ENCODE assay signal across 9 cellular contexts in the genomic region with DNA sequence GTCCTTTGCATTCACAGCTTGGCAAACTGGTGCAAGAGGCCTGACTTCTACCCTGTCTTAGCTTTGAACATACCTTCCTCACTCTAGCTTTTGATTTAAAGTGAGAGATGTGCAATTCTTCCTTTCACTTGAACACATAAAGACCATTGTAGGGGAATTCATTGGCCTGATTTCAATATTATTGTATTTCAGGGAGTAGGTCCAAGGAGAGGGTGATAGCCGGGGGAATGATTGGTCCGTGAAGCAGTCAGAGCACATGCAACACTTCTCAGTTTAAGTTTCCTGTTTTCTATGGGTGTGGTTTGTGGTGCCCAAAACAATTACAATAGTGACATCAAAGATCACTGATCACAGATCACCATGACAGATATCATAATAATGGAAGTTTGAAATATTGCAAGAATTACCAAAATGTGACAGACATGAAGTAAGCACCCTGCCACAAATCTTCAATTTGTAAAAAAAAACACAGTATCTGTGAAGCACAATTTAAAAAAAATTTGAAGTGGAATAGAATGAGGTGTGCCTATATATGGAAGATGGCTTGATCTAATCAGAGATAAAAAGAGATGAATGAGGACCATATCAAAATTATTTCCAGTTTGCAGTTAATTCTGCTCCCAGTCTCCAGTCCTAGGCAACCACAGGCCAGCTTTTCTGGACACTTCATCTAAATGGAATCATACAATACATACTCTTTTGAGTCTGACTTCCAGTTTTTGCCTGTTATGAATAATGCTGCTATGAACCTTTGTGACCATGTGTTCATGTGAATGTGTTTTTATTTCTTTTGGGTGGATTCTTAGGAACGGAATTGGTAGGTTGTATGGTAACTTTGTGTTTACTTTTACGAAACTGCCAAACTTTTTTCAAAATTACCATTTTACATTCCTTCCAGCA. TPM values are rescaled to one million over a fixed set of nuclear protein-coding genes. Genes with fewer than 3 reads are reported as not detected.
DNase-seq lines count a peak whose midpoint lies in the region; ATAC-seq and TF ChIP-seq lines count a peak whose summit lies in the region.
"Had no signal": no experiment of that assay in that cellular context is flagged by ENCODE, and none has a peak within 500 bp of the region (broad histone marks: within the 10 kb centered on the region; RNA-seq: fewer than 3 reads in every experiment).

No MANE protein-coding gene starts in this region.

- intact Hi-C loops in CD14-positive monocyte (cut with micrococcal nuclease) = loop anchor here (2.0 to 10.0 kb wide), 5 partner anchors 65 to 325 kb away; a partner anchor contains a TSS

- peaks cover 0 to 2% of the 10 kb centered on the region in 2 donors for H3K36me3 ChIP-seq in mucosa of rectum (ENCODE audit: control insufficient read depth in 2 of 2, insufficient read depth in 2 of 2, low read length in 2 of 2)
- no peaks in the 10 kb centered on the region; the same call in 1 of the 2 replicates for H3K36me3 ChIP-seq in MG63

- peaks cover 0 to 2% (median 2%) of the 10 kb centered on the region in 3 donors for H3K27me3 Mint-ChIP-seq in CD14-positive monocyte (ENCODE audit: low read depth in 3 of 3)
- H3K27me3 Mint-ChIP-seq in activated T-helper 17 cell treated with anti-CD3 and anti-CD28 coated beads, Interleukin-2, amount 50 U/mL, for 72 hours = no peaks in the 10 kb centered on the region

- peak overlapping the region; percentile 8 to 10 for H3K9ac ChIP-seq in mucosa of rectum (ENCODE audit: low read depth in 1 of 2, low read length in 2 of 2)

- H3K9me3 Mint-ChIP-seq in CD14-positive monocyte = no peaks in the 10 kb centered on the region
- H3K9me3 Mint-ChIP-seq in activated T-helper 17 cell treated with anti-CD3 and anti-CD28 coated beads, Interleukin-2, amount 50 U/mL, for 72 hours = peaks cover 9% of the 10 kb centered on the region

- peaks cover 13 to 19% of the 10 kb centered on the region in 2 donors for H3K4me1 ChIP-seq in mucosa of rectum (ENCODE audit: control insufficient read depth in 2 of 2, insufficient read depth in 2 of 2, low read length in 2 of 2)

- H3K36me3 Mint-ChIP-seq in CD14-positive monocyte = peaks cover 17 to 20% of the 10 kb centered on the region in 2 donors
- H3K36me3 Mint-ChIP-seq in activated T-helper 17 cell treated with anti-CD3 and anti-CD28 coated beads, Interleukin-2, amount 50 U/mL, for 72 hours (ENCODE audit: low read depth) = peaks cover 73% of the 10 kb centered on the region

- H3K4me1 Mint-ChIP-seq in CD14-positive monocyte = peaks cover 19% of the 10 kb centered on the region
- H3K4me1 Mint-ChIP-seq in activated T-helper 17 cell treated with anti-CD3 and anti-CD28 coated beads, Interleukin-2, amount 50 U/mL, for 72 hours = peaks cover 50% of the 10 kb centered on the region

- peak overlapping the region; percentile 85 to 94 (median 91) for H3K27ac Mint-ChIP-seq in CD14-positive monocyte
- peak overlapping the region; percentile 99 for H3K27ac Mint-ChIP-seq in activated T-helper 17 cell treated with anti-CD3 and anti-CD28 coated beads, Interleukin-2, amount 50 U/mL, for 72 hours

- no peaks in the 10 kb centered on the region for H3K27me3 ChIP-seq in mucosa of rectum (ENCODE audit: control insufficient read depth in 2 of 2, insufficient read depth in 2 of 2, low read length in 2 of 2)
- no peaks in the 10 kb centered on the region for H3K27me3 ChIP-seq in MG63

- peak overlapping the region; percentile 72 to 76 for H3K27ac ChIP-seq in mucosa of rectum (ENCODE audit: low read depth in 2 of 2, low read length in 2 of 2)

- no peak for TF ChIP-seq CTCF in CD14-positive monocyte (IDR thresholded peaks at IDR 0.05)

- no peak overlapping the region for H3K4me3 ChIP-seq in mucosa of rectum (ENCODE audit: low read length in 2 of 2)
- H3K4me3 ChIP-seq in MG63 = no peak overlapping the region

- H3K4me3 Mint-ChIP-seq in CD14-positive monocyte = no peak overlapping the region
- H3K4me3 Mint-ChIP-seq in activated T-helper 17 cell treated with anti-CD3 and anti-CD28 coated beads, Interleukin-2, amount 50 U/mL, for 72 hours = peak overlapping the region; percentile 76

- peak; percentile 50 for ATAC-seq in HG02798 (IDR thresholded peaks at IDR 0.05; ENCODE audit: poor library complexity, unreplicated experiment)
- peak; percentile 84 for ATAC-seq in activated T-helper 17 cell treated with anti-CD3 and anti-CD28 coated beads, Interleukin-2, amount 50 U/mL, for 72 hours (replicated peaks)
- ATAC-seq in HG03196 (IDR thresholded peaks at IDR 0.05; ENCODE audit: unreplicated experiment) = no peak

- no peaks in the 10 kb centered on the region for H3K9me3 ChIP-seq in mucosa of rectum (ENCODE audit: control insufficient read depth in 2 of 2, low read length in 2 of 2)
- peaks cover 6% of the 10 kb centered on the region for H3K9me3 ChIP-seq in MG63

- no peak for DNase-seq in CD14-positive monocyte (ENCODE audit: low spot score)
- no peak for DNase-seq in MG63
- no peak for DNase-seq in HCEC 1CT
- DNase-seq in SIG-M5 (lab: John Stamatoyannopoulos, UW) = no peak
- DNase-seq: NCI-H187 treated with DMSO at 0.1 percent for 48 hours had no signal

RNA-seq across cellular contexts. Expression of a gene that starts 23.2 kb away (rescaled TPM):
- polyA plus RNA-seq in CD14-positive monocyte = 10 to 100 TPM in 1 of 2 donors, 1 to 10 TPM in 1; 8.5 to 15.1 TPM
- total RNA-seq in activated T-helper 17 cell treated with anti-CD3 and anti-CD28 coated beads, Interleukin-2, amount 50 U/mL, for 72 hours = 10 to 100 TPM; 26.1 to 43.8 TPM
- total RNA-seq in MG63 (2014; rRNA removed; shearing (Covaris generic); ENCODE audit: low replicate concordance) = 3.6 and 5.6 TPM in 2 replicates

RNA-seq across cellular contexts. Expression of a gene that starts 30.0 kb away (rescaled TPM):
- 1 to 10 TPM; 1.5 to 2.3 TPM for polyA plus RNA-seq in CD14-positive monocyte
- total RNA-seq in activated T-helper 17 cell treated with anti-CD3 and anti-CD28 coated beads, Interleukin-2, amount 50 U/mL, for 72 hours = under 1 TPM; 0.63 to 0.74 TPM
- 0.92 TPM in 1 of 2 replicates, not detected in the other for total RNA-seq in MG63 (2014; rRNA removed; shearing (Covaris generic); ENCODE audit: low replicate concordance)
